In the genomic region with DNA sequence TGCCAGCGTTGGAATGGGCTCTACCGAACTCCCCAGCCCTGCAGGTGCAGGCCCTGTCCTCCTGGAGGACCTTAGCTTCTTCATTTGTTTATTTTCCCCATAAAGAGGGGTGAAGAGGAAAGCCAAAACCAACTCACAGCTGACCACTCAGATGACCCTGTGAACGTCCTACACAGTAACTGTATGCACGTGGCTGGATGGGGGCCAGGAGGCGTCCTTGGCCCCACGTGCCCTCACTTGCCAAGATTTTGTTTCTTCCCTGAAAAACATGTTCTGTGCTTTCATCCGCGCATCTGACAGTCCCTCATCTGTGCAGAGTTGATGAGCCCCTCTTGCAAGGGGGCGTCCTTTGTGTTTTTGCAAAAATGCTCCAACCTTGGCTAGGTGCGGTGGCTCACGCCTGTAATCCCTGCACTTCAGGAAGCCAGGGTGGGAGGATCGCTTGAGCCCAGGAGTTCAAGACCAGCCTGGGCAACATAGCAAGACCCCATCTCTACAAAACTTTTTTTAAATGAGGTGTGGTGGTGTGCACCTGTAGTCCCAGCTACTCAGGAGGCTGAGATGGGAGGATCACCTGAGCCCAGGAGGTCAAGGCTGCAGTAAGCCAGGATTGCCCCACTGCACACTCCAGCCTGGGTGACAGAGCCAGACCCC, we compare ENCODE assay signal across 2 cellular contexts.
TF ChIP-seq lines count a peak whose summit lies in the region.

No MANE protein-coding gene starts in this region.

TF ChIP-seq in HEK293, 187 proteins besides CTCF, POLR2A, EP300 and RAD21 (continues in another document):
- no peak for TF ChIP-seq ZNF350 (tag by site-specific recombination; IDR thresholded peaks at IDR 0.05)
- peak; percentile 67; the same call in 1 of the 2 replicates for TF ChIP-seq ZNF664 (tag by site-specific recombination; IDR thresholded peaks at IDR 0.05)
- peak; percentile 90 for TF ChIP-seq ZNF121 (tag by site-specific recombination; IDR thresholded peaks at IDR 0.05)
- TF ChIP-seq ZEB2 (tag by site-specific recombination; IDR thresholded peaks at IDR 0.05): no peak
- TF ChIP-seq ZNF610 (tag by site-specific recombination; IDR thresholded peaks at IDR 0.05; ENCODE audit: borderline replicate concordance): no peak
- no peak for TF ChIP-seq ZNF37A (tag by site-specific recombination; IDR thresholded peaks at IDR 0.05)
- TF ChIP-seq ZNF830 (tag by site-specific recombination; IDR thresholded peaks at IDR 0.05; ENCODE audit: low read depth): no peak
- no peak for TF ChIP-seq ZNF670 (tag by site-specific recombination; IDR thresholded peaks at IDR 0.05; ENCODE audit: low read depth)
- TF ChIP-seq ZNF530 (tag by site-specific recombination; IDR thresholded peaks at IDR 0.05; ENCODE audit: low read depth): no peak
- TF ChIP-seq ZNF24 (tag by site-specific recombination; IDR thresholded peaks at IDR 0.05): no peak
- TF ChIP-seq, protein P1, sequence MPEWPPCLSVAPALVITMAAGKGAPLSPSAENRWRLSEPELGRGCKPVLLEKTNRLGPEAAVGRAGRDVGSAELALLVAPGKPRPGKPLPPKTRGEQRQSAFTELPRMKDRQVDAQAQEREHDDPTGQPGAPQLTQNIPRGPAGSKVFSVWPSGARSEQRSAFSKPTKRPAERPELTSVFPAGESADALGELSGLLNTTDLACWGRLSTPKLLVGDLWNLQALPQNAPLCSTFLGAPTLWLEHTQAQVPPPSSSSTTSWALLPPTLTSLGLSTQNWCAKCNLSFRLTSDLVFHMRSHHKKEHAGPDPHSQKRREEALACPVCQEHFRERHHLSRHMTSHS (tag by site-specific recombination; IDR thresholded peaks at IDR 0.05): no peak
- TF ChIP-seq ZNF23 (tag by site-specific recombination; IDR thresholded peaks at IDR 0.05; ENCODE audit: borderline replicate concordance): no peak
- TF ChIP-seq SALL2 (tag by site-specific recombination; IDR thresholded peaks at IDR 0.05; ENCODE audit: borderline replicate concordance): no peak
- TF ChIP-seq, protein P2, sequence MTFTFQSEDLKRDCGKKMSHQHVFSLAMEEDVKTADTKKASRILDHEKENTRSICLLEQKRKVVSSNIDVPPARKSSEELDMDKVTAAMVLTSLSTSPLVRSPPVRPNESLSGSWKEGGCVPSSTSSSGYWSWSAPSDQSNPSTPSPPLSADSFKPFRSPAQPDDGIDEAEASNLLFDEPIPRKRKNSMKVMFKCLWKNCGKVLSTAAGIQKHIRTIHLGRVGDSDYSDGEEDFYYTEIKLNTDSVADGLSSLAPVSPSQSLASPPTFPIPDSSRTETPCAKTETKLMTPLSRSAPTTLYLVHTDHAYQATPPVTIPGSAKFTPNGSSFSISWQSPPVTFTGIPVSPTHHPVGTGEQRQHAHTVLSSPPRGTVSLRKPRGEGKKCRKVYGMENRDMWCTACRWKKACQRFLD (tag by site-specific recombination; IDR thresholded peaks at IDR 0.05): no peak
- no peak for TF ChIP-seq ZNF549 (tag by site-specific recombination; IDR thresholded peaks at IDR 0.05)
- no peak for TF ChIP-seq ZNF707 (tag by site-specific recombination; IDR thresholded peaks at IDR 0.05)
- no peak for TF ChIP-seq BCL11A (tag by site-specific recombination; IDR thresholded peaks at IDR 0.05; ENCODE audit: low read depth)
- TF ChIP-seq, protein P3, sequence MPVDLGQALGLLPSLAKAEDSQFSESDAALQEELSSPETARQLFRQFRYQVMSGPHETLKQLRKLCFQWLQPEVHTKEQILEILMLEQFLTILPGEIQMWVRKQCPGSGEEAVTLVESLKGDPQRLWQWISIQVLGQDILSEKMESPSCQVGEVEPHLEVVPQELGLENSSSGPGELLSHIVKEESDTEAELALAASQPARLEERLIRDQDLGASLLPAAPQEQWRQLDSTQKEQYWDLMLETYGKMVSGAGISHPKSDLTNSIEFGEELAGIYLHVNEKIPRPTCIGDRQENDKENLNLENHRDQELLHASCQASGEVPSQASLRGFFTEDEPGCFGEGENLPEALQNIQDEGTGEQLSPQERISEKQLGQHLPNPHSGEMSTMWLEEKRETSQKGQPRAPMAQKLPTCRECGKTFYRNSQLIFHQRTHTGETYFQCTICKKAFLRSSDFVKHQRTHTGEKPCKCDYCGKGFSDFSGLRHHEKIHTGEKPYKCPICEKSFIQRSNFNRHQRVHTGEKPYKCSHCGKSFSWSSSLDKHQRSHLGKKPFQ (tag by site-specific recombination; IDR thresholded peaks at IDR 0.05): no peak
- TF ChIP-seq, protein P4, sequence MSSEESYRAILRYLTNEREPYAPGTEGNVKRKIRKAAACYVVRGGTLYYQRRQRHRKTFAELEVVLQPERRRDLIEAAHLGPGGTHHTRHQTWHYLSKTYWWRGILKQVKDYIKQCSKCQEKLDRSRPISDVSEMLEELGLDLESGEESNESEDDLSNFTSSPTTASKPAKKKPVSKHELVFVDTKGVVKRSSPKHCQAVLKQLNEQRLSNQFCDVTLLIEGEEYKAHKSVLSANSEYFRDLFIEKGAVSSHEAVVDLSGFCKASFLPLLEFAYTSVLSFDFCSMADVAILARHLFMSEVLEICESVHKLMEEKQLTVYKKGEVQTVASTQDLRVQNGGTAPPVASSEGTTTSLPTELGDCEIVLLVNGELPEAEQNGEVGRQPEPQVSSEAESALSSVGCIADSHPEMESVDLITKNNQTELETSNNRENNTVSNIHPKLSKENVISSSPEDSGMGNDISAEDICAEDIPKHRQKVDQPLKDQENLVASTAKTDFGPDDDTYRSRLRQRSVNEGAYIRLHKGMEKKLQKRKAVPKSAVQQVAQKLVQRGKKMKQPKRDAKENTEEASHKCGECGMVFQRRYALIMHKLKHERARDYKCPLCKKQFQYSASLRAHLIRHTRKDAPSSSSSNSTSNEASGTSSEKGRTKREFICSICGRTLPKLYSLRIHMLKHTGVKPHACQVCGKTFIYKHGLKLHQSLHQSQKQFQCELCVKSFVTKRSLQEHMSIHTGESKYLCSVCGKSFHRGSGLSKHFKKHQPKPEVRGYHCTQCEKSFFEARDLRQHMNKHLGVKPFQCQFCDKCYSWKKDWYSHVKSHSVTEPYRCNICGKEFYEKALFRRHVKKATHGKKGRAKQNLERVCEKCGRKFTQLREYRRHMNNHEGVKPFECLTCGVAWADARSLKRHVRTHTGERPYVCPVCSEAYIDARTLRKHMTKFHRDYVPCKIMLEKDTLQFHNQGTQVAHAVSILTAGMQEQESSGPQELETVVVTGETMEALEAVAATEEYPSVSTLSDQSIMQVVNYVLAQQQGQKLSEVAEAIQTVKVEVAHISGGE (tag by site-specific recombination; conservative IDR thresholded peaks at IDR 0.05; ENCODE audit: low read depth): no peak
- no peak for TF ChIP-seq ZNF677 (tag by site-specific recombination; IDR thresholded peaks at IDR 0.05)
- 0 out of 2 replicates have a peak, but pooled peaks have one; percentile 5 for TF ChIP-seq ZNF600 (tag by site-specific recombination; IDR thresholded peaks at IDR 0.05)
- no peak for TF ChIP-seq ZNF274 (IDR thresholded peaks at IDR 0.05; ENCODE audit: low read length)
- TF ChIP-seq ZNF274 (tag by site-specific recombination; IDR thresholded peaks at IDR 0.05; ENCODE audit: borderline replicate concordance): no peak

TF ChIP-seq in H1, 55 proteins besides CTCF, POLR2A, EP300 and RAD21:
- TF ChIP-seq RBBP5 (IDR thresholded peaks at IDR 0.05; ENCODE audit: borderline replicate concordance, low read depth, low read length): no peak
- TF ChIP-seq EZH2 (IDR thresholded peaks at IDR 0.05; ENCODE audit: low read depth, low read length, severe bottlenecking): no peak
